Comparison of ENCODE assay signal across 8 cellular contexts in the genomic region with DNA sequence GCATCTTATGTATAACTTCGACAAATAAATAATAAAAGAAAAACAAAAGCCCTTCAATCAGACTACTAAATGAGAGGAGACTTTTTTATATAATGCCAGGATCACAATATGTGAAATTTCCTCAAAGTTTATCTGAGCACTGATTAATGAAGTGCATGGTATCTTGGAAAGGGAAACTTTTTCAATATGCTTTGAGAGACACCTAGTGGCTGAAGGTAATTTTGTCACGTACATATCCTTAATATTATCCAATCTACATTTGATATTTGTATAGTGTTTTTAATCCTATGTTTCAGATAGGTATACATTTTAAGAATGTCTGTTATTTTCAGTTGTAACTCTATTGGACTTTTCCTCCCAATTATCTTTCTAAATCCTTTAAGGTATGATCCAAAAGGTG.
DNase-seq lines count a peak whose midpoint lies in the region; ATAC-seq, FAIRE-seq and TF ChIP-seq lines count a peak whose summit lies in the region.

No MANE protein-coding gene starts in this region.

- 1 to 5% (median 4%) methylated on average over 2 of the region's 2 CpGs for WGBS in adrenal gland, 4 donors
- WGBS in small intestine, 3 donors, result 3 to 8% (median 6%) methylated on average over 2 of the region's 2 CpGs

- peak; percentile 55; the same call in 1 of the 2 replicates for TF ChIP-seq RAD21 in Ishikawa (IDR thresholded peaks at IDR 0.05; ENCODE audit: low read depth)

- TF ChIP-seq POLR2A in adrenal gland (IDR thresholded peaks at IDR 0.05), result no peak

- FAIRE-seq in D721Med (lab: Jason Lieb, UNC), result peak; percentile 96
- FAIRE-seq in small intestine (lab: Jason Lieb, UNC), result no peak

- no peaks in the 10 kb centered on the region for H3K27me3 ChIP-seq in adrenal gland
- H3K27me3 ChIP-seq in left lung, result no peaks in the 10 kb centered on the region
- H3K27me3 ChIP-seq in small intestine (ENCODE audit: control insufficient read depth in 2 of 2, insufficient read depth in 2 of 2, low read length in 2 of 2), result no peaks in the 10 kb centered on the region

- peak; percentile 24 for TF ChIP-seq CTCF in D721Med (IDR thresholded peaks at IDR 0.05; ENCODE audit: insufficient read depth, missing control alignments)
- peak; percentile 38 to 65 (median 55) for TF ChIP-seq CTCF in adrenal gland (IDR thresholded peaks at IDR 0.05)
- TF ChIP-seq CTCF in left lung (IDR thresholded peaks at IDR 0.05), result peak in 1 of 2 donors; percentile 25

- intact Hi-C loops in adrenal gland (cut with DNase I) (loop anchor here (10.0 kb wide), 2 partner anchors 140 to 330 kb away; no protein-coding TSS in a partner anchor), left lung (cut with DNase I) (loop anchor here in 1 of 2 donors (10.0 kb wide), 1 partner anchor 330 kb away; no protein-coding TSS in a partner anchor)

- H3K4me3 ChIP-seq in adrenal gland (no peak overlapping the region), left lung (no peak overlapping the region), small intestine (ENCODE audit: low read depth in 1 of 2, low read length in 2 of 2) (no peak overlapping the region)

- DNase-seq in D721Med (ENCODE audit: insufficient read length, low spot score) (no peak), adrenal gland (no peak), left lung (no peak), small intestine (no peak), GM03348 (ENCODE audit: low spot score) (no peak)
- no peak for DNase-seq in stimulated activated CD4-positive, alpha-beta T cell treated with anti-CD3 and anti-CD28 coated beads, Interleukin-1b, Interleukin-23, amount 100 ng/mL, for 48 hours
- DNase-seq in stimulated activated CD4-positive, alpha-beta T cell treated with anti-CD3 and anti-CD28 coated beads, Interleukin-12 subunit alpha, Interleukin-12 subunit beta, amount 100 ng/mL, for 4 hours, result no peak

- ATAC-seq in left lung, result peak; percentile 61

- H3K9me3 ChIP-seq in adrenal gland (replicated peaks in 1 of 3) (no peaks in the 10 kb centered on the region), left lung (no peaks in the 10 kb centered on the region), small intestine (ENCODE audit: control insufficient read depth, low read depth) (no peaks in the 10 kb centered on the region)

- H3K4me1 ChIP-seq in adrenal gland (replicated peaks in 1 of 2) (no peaks in the 10 kb centered on the region), left lung (no peaks in the 10 kb centered on the region), small intestine (ENCODE audit: control insufficient read depth in 2 of 2, insufficient read depth in 1 of 2, low read depth in 1 of 2, low read length in 1 of 2) (no peaks in the 10 kb centered on the region)

- H3K27ac ChIP-seq in adrenal gland (no peak overlapping the region), left lung (no peak overlapping the region), small intestine (ENCODE audit: low read depth in 1 of 2, low read length in 1 of 2) (no peak overlapping the region)

- no peak for TF ChIP-seq EP300 in Ishikawa (IDR thresholded peaks at IDR 0.05; ENCODE audit: borderline replicate concordance)

- H3K36me3 ChIP-seq in adrenal gland (replicated peaks in 1 of 2), result no peaks in the 10 kb centered on the region
- H3K36me3 ChIP-seq in left lung, result no peaks in the 10 kb centered on the region
- H3K36me3 ChIP-seq in small intestine (ENCODE audit: control insufficient read depth in 2 of 2, insufficient read depth in 2 of 2, low read length in 2 of 2), result no peaks in the 10 kb centered on the region

TF ChIP-seq in Ishikawa, 13 proteins besides CTCF, POLR2A, EP300 and RAD21:
- TF ChIP-seq, protein P1, sequence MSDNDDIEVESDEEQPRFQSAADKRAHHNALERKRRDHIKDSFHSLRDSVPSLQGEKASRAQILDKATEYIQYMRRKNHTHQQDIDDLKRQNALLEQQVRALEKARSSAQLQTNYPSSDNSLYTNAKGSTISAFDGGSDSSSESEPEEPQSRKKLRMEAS (IDR thresholded peaks at IDR 0.05), result no peak
- TF ChIP-seq CEBPB (IDR thresholded peaks at IDR 0.05) (no peak), ZBTB7A (IDR thresholded peaks at IDR 0.05; ENCODE audit: low read depth) (no peak), YY1 (IDR thresholded peaks at IDR 0.05; ENCODE audit: low read depth) (no peak), TAF1 (IDR thresholded peaks at IDR 0.05; ENCODE audit: low read depth) (no peak), EGR1 (IDR thresholded peaks at IDR 0.05) (no peak), NFIC (IDR thresholded peaks at IDR 0.05) (no peak), TCF12 (IDR thresholded peaks at IDR 0.05; ENCODE audit: low read depth) (no peak), CREB1 (IDR thresholded peaks at IDR 0.05; ENCODE audit: low read depth) (no peak), TEAD4 (IDR thresholded peaks at IDR 0.05) (no peak), FOXM1 (IDR thresholded peaks at IDR 0.05; ENCODE audit: borderline replicate concordance, low read depth) (no peak)
- TF ChIP-seq, protein P2, sequence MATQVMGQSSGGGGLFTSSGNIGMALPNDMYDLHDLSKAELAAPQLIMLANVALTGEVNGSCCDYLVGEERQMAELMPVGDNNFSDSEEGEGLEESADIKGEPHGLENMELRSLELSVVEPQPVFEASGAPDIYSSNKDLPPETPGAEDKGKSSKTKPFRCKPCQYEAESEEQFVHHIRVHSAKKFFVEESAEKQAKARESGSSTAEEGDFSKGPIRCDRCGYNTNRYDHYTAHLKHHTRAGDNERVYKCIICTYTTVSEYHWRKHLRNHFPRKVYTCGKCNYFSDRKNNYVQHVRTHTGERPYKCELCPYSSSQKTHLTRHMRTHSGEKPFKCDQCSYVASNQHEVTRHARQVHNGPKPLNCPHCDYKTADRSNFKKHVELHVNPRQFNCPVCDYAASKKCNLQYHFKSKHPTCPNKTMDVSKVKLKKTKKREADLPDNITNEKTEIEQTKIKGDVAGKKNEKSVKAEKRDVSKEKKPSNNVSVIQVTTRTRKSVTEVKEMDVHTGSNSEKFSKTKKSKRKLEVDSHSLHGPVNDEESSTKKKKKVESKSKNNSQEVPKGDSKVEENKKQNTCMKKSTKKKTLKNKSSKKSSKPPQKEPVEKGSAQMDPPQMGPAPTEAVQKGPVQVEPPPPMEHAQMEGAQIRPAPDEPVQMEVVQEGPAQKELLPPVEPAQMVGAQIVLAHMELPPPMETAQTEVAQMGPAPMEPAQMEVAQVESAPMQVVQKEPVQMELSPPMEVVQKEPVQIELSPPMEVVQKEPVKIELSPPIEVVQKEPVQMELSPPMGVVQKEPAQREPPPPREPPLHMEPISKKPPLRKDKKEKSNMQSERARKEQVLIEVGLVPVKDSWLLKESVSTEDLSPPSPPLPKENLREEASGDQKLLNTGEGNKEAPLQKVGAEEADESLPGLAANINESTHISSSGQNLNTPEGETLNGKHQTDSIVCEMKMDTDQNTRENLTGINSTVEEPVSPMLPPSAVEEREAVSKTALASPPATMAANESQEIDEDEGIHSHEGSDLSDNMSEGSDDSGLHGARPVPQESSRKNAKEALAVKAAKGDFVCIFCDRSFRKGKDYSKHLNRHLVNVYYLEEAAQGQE (IDR thresholded peaks at IDR 0.05; ENCODE audit: low read depth), result no peak
- TF ChIP-seq, protein P3, sequence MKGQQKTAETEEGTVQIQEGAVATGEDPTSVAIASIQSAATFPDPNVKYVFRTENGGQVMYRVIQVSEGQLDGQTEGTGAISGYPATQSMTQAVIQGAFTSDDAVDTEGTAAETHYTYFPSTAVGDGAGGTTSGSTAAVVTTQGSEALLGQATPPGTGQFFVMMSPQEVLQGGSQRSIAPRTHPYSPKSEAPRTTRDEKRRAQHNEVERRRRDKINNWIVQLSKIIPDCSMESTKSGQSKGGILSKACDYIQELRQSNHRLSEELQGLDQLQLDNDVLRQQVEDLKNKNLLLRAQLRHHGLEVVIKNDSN (IDR thresholded peaks at IDR 0.05), result no peak
